Comparison of ENCODE assay signal across 20 cellular contexts in genomic region chr3:49699281-49699723, GRCh38. TPM values are rescaled to one million over a fixed set of nuclear protein-coding genes. Genes with fewer than 3 reads are reported as not detected.
DNase-seq lines count a peak whose midpoint lies in the region; ATAC-seq and TF ChIP-seq lines count a peak whose summit lies in the region.
"Had no signal": no experiment of that assay in that cellular context is flagged by ENCODE, and none has a peak within 500 bp of the region (broad histone marks: within the 10 kb centered on the region; RNA-seq: fewer than 3 reads in every experiment).

No MANE protein-coding gene starts in this region.

- no peak for TF ChIP-seq POLR2A in vagina (IDR thresholded peaks at IDR 0.05)

- H4K20me1 ChIP-seq in BLaER1, result peaks cover 12% of the 10 kb centered on the region; the same call in 1 of the 2 replicates

- H3K4me2 ChIP-seq in BLaER1, result peak overlapping the region; percentile 66

- TF ChIP-seq CTCF in vagina (IDR thresholded peaks at IDR 0.05), result no peak

- intact Hi-C loops in vagina (cut with DNase I), result no loop called here

- H3K4me3 ChIP-seq in BLaER1, result no peak overlapping the region
- H3K4me3 ChIP-seq in adipocyte (ENCODE audit: low read length), result no peak overlapping the region
- no peak overlapping the region for H3K4me3 ChIP-seq in vagina
- H3K4me3 ChIP-seq: GM12878 had no signal

- H3K27ac ChIP-seq in BLaER1, result peak overlapping the region; percentile 73
- no peak overlapping the region for H3K27ac ChIP-seq in vagina
- H3K27ac ChIP-seq: HL-60 had no signal

- H3K4me1 ChIP-seq in BLaER1 (peaks cover 27% of the 10 kb centered on the region), adipocyte (ENCODE audit: control insufficient read depth, insufficient read depth, low read length) (peaks cover 5% of the 10 kb centered on the region), vagina (no peaks in the 10 kb centered on the region)

- ATAC-seq in GM18868 (IDR thresholded peaks at IDR 0.05; ENCODE audit: unreplicated experiment), result no peak
- ATAC-seq: GM12878, HCT116 had no signal

- H3K27me3 ChIP-seq in BLaER1 (no peaks in the 10 kb centered on the region), adipocyte (replicated peaks; ENCODE audit: control insufficient read depth, insufficient read depth, low read length) (no peaks in the 10 kb centered on the region), vagina (no peaks in the 10 kb centered on the region)

- H3K9me3 ChIP-seq in BLaER1, result no peaks in the 10 kb centered on the region
- H3K9me3 ChIP-seq in adipocyte (ENCODE audit: control insufficient read depth, low read length), result no peaks in the 10 kb centered on the region
- no peaks in the 10 kb centered on the region for H3K9me3 ChIP-seq in vagina

- DNase-seq in A172 (ENCODE audit: low spot score), result peak; percentile 22
- DNase-seq in adipocyte (ENCODE audit: low read depth), result peak; percentile 47
- DNase-seq in myocyte (ENCODE audit: low read depth), result peak; percentile 67
- no peak for DNase-seq in hypothalamus (lab: John Stamatoyannopoulos, UW)
- DNase-seq in vagina (ENCODE audit: extremely low spot score in 2 of 2), result no peak
- DNase-seq: ACHN; C1 segment of cervical spinal cord; DMS 273 treated with DMSO at 0.1 percent for 48 hours; KBM-7; NCI-H1048; NCI-H146; NCI-H2107; NCI-H345; NCI-H526 treated with DMSO at 0.1 percent for 48 hours; NK-92 treated with Interleukin-12 subunit alpha and Interleukin-12 subunit beta, amount 100 ng/mL, for 24 hours had no signal

- peak overlapping the region; percentile 67 for H3K9ac ChIP-seq in BLaER1
- peak overlapping the region; percentile 38 for H3K9ac ChIP-seq in adipocyte (ENCODE audit: low read length)

- H3K36me3 ChIP-seq in BLaER1 (peaks cover 73% of the 10 kb centered on the region), adipocyte (ENCODE audit: control insufficient read depth, insufficient read depth, low read length, severe bottlenecking) (peaks cover 32% of the 10 kb centered on the region), vagina (peaks cover 0 to 33% of the 10 kb centered on the region in 2 donors)

RNA-seq across cellular contexts. Expression of gene RNF123, which starts 9.9 kb away (rescaled TPM):
- total RNA-seq in A172 (2014; rRNA removed; shearing (Covaris generic)), result 17.3 and 55.0 TPM in 2 replicates
- total RNA-seq in myocyte (50.7 and 57.5 TPM in 2 replicates), vagina (25.8 TPM)
- polyA plus RNA-seq in myocyte (2012), result 43.1 TPM

RNA-seq across cellular contexts. Expression of gene MST1, which starts 10.0 kb away (rescaled TPM):
- total RNA-seq in A172 (2014; rRNA removed; shearing (Covaris generic)), result 0.72 and 2.0 TPM in 2 replicates
- total RNA-seq in myocyte, result 10.8 and 15.7 TPM in 2 replicates
- polyA plus RNA-seq in myocyte (2012), result 25.4 TPM
- 10.8 TPM for total RNA-seq in vagina

RNA-seq across cellular contexts. Expression of gene AMIGO3, which starts 20.2 kb away (rescaled TPM):
- 0.41 and 1.0 TPM in 2 replicates for total RNA-seq in A172 (2014; rRNA removed; shearing (Covaris generic))
- total RNA-seq in myocyte (1.3 and 1.8 TPM in 2 replicates), vagina (not detected)
- 1.6 TPM for polyA plus RNA-seq in myocyte (2012)

RNA-seq across cellular contexts. Expression of gene GMPPB, which starts 24.4 kb away (rescaled TPM):
- total RNA-seq in A172 (2014; rRNA removed; shearing (Covaris generic)), result 25.6 and 27.3 TPM in 2 replicates
- total RNA-seq in myocyte (21.9 and 30.0 TPM in 2 replicates), vagina (19.9 TPM)
- polyA plus RNA-seq in myocyte (2012), result 37.0 TPM

RNA-seq across cellular contexts. Expression of gene APEH, which starts 25.2 kb away (rescaled TPM):
- total RNA-seq in A172 (2014; rRNA removed; shearing (Covaris generic)), result 120 and 144 TPM in 2 replicates
- 121 and 124 TPM in 2 replicates for total RNA-seq in myocyte
- polyA plus RNA-seq in myocyte (2012), result 116 TPM
- 53.3 TPM for total RNA-seq in vagina

Comparison
In these comparisons a context has a peak if more than half of its experiments do, and no peak if none do; other contexts are left out.
1. DNase-seq: peak in A172 (single experiment), adipocyte (single experiment) and myocyte (single experiment); none in hypothalamus (0 of 51) and vagina (0 of 2).